In the genomic region with DNA sequence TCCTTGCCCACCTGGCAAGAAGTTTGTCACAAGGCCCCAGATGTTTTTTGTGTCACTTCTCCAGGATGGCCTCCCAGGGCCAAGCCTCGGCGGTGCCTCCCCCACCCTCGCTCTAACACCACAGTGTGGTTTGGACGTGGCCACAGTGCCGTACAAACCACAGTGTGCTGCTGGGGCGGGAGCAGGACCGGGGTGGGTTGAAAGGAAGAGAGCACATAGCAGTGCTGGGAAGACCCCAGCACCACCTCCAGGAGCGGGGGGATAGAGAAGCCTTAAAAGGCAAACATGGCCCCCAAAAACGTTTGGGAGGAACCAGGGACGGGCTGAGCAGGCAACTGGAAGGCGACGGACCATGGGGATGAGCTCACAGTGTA, we compare ENCODE assay signal across 10 cellular contexts. TPM values are rescaled to one million over a fixed set of nuclear protein-coding genes. Genes with fewer than 3 reads are reported as not detected.
DNase-seq lines count a peak whose midpoint lies in the region; ATAC-seq and TF ChIP-seq lines count a peak whose summit lies in the region.
"Had no signal": no experiment of that assay in that cellular context is flagged by ENCODE, and none has a peak within 500 bp of the region (broad histone marks: within the 10 kb centered on the region; RNA-seq: fewer than 3 reads in every experiment).

No MANE protein-coding gene starts in this region.

- 63 to 84% (median 75%) methylated on average over 11 to 12 of the region's 12 CpGs for WGBS in heart left ventricle, 4 donors
- WGBS in body of pancreas, 2 donors, result 82% methylated on average over 12 of the region's 12 CpGs

- H3K27ac ChIP-seq in heart left ventricle (peak overlapping the region; percentile 85 to 99 (median 97)), body of pancreas (peak overlapping the region in 3 of 4 donors; percentile 6 to 79 (median 31))
- H3K27ac ChIP-seq: SJSA1 had no signal

- intact Hi-C loops in heart left ventricle (cut with DNase I) (loop anchor here in 2 of 10 donors (10.0 kb wide), 1 partner anchor 263 kb away; the partner anchor contains the start of gene XAF1 (in 2 of the 2)), Right ventricle myocardium superior (cut with DNase I) (loop anchor here (10.0 kb wide), 1 partner anchor 827 kb away; no protein-coding TSS in a partner anchor), body of pancreas (cut with DNase I) (no loop called here)

- H3K4me1 Mint-ChIP-seq in nephron (peaks cover 55% of the 10 kb centered on the region), type B pancreatic cell (ENCODE audit: unreplicated experiment) (peaks cover 24% of the 10 kb centered on the region)

- no peak for TF ChIP-seq POLR2A in heart left ventricle (IDR thresholded peaks at IDR 0.05)
- no peak for TF ChIP-seq POLR2A in body of pancreas (IDR thresholded peaks at IDR 0.05)

- H3K27me3 ChIP-seq in heart left ventricle, result peaks cover 0 to 13% (median 0%) of the 10 kb centered on the region in 9 donors
- H3K27me3 ChIP-seq in body of pancreas, result no peaks in the 10 kb centered on the region
- H3K27me3 ChIP-seq: SJSA1 had no signal

- DNase-seq in heart left ventricle (peak in 1 of 5 donors; percentile 25), Right ventricle myocardium superior (no peak), body of pancreas (no peak), type B pancreatic cell (ENCODE audit: extremely low spot score, unreplicated experiment) (no peak)
- DNase-seq: NCI-H2029 treated with DMSO at 0.1 percent for 48 hours had no signal

- TF ChIP-seq CTCF in heart left ventricle (IDR thresholded peaks at IDR 0.05), result no peak
- TF ChIP-seq CTCF in body of pancreas (IDR thresholded peaks at IDR 0.05), result no peak
- no peak for TF ChIP-seq CTCF in nephron (IDR thresholded peaks at IDR 0.05; ENCODE audit: unreplicated experiment in 3 of 3)
- TF ChIP-seq CTCF in type B pancreatic cell (conservative IDR thresholded peaks at IDR 0.05), result no peak

- H3K4me1 ChIP-seq in heart left ventricle, result peaks cover 18 to 88% (median 61%) of the 10 kb centered on the region in 12 donors
- peaks cover 39% of the 10 kb centered on the region for H3K4me1 ChIP-seq in body of pancreas

- H3K9me3 Mint-ChIP-seq in nephron (no peaks in the 10 kb centered on the region), type B pancreatic cell (no peaks in the 10 kb centered on the region)

- H3K27me3 Mint-ChIP-seq in nephron (ENCODE audit: low read depth) (peaks cover 30% of the 10 kb centered on the region), type B pancreatic cell (peaks cover 23% of the 10 kb centered on the region)

- H3K9me3 ChIP-seq in heart left ventricle (no peaks in the 10 kb centered on the region), body of pancreas (no peaks in the 10 kb centered on the region)
- H3K9me3 ChIP-seq: SJSA1 had no signal

- peak overlapping the region in 2 of 3 experiments; percentile 25 to 69 for H3K27ac Mint-ChIP-seq in nephron
- peak overlapping the region; percentile 56 for H3K27ac Mint-ChIP-seq in type B pancreatic cell

- peak overlapping the region in 9 of 12 donors; percentile 57 to 97 (median 68) for H3K4me3 ChIP-seq in heart left ventricle
- H3K4me3 ChIP-seq in body of pancreas, result no peak overlapping the region
- H3K4me3 ChIP-seq: SJSA1 had no signal

- H3K36me3 Mint-ChIP-seq in nephron (ENCODE audit: low read depth), result no peaks in the 10 kb centered on the region
- H3K36me3 Mint-ChIP-seq in type B pancreatic cell, result no peaks in the 10 kb centered on the region

- H3K36me3 ChIP-seq in heart left ventricle, result peaks cover 0 to 17% (median 6%) of the 10 kb centered on the region in 9 donors
- no peaks in the 10 kb centered on the region for H3K36me3 ChIP-seq in body of pancreas (replicated peaks in 1 of 2; ENCODE audit: insufficient read depth in 1 of 2, low read depth in 2 of 2)

- ATAC-seq in heart left ventricle (no peak), Right ventricle myocardium superior (ENCODE audit: poor library complexity) (no peak), body of pancreas (no peak), HG03378 (IDR thresholded peaks at IDR 0.05; ENCODE audit: unreplicated experiment) (no peak), GM19397 (IDR thresholded peaks at IDR 0.05; ENCODE audit: unreplicated experiment) (no peak), HG02678 (IDR thresholded peaks at IDR 0.05; ENCODE audit: unreplicated experiment) (no peak)

- H3K4me3 Mint-ChIP-seq in nephron, result peak overlapping the region; percentile 64 to 75 (median 66)
- H3K4me3 Mint-ChIP-seq in type B pancreatic cell, result no peak overlapping the region

RNA-seq across cellular contexts. Expression of gene BCL6B, which starts 5.0 kb away (rescaled TPM):
- total RNA-seq in heart left ventricle, result 10 to 100 TPM in 6 of 9 donors, 1 to 10 TPM in 3; 9.0 to 32.8 (median 14.9) TPM
- polyA plus RNA-seq in heart left ventricle, result 10 to 100 TPM in 1 of 2 donors, 1 to 10 TPM in 1; 5.9 to 10.3 TPM
- total RNA-seq in Right ventricle myocardium superior, result 12.6 TPM
- total RNA-seq in body of pancreas, result 1 to 10 TPM; 1.6 to 8.9 TPM
- total RNA-seq in type B pancreatic cell (ENCODE audit: low replicate concordance), result not detected in 2 replicates
- total RNA-seq: SJSA1 had no signal

RNA-seq across cellular contexts. Expression of gene RNASEK, which starts 5.4 kb away (rescaled TPM):
- total RNA-seq in heart left ventricle, result 100 to 1,000 TPM; 149 to 255 (median 171) TPM
- polyA plus RNA-seq in heart left ventricle, result 100 to 1,000 TPM; 290 to 387 TPM
- total RNA-seq in Right ventricle myocardium superior, result 159 TPM
- 10 to 100 TPM in 1 of 2 donors, 1 to 10 TPM in 1; 9.9 to 87.4 TPM for total RNA-seq in body of pancreas
- total RNA-seq in type B pancreatic cell (ENCODE audit: low replicate concordance), result 176 and 208 TPM in 2 replicates

RNA-seq across cellular contexts. Expression of gene SLC16A13, which starts 18.0 kb away (rescaled TPM):
- total RNA-seq in heart left ventricle, result 1 to 10 TPM in 8 of 9 donors, under 1 TPM in 1; 0.83 to 2.1 (median 1.1) TPM
- under 1 TPM; 0.87 to 0.95 TPM for polyA plus RNA-seq in heart left ventricle
- 1.6 TPM for total RNA-seq in Right ventricle myocardium superior
- total RNA-seq in body of pancreas, result 1 to 10 TPM in 1 of 2 donors, not detected in 1; 1.6 TPM
- total RNA-seq in type B pancreatic cell (ENCODE audit: low replicate concordance), result 13.5 and 15.5 TPM in 2 replicates
- total RNA-seq: SJSA1 had no signal

RNA-seq across cellular contexts. Expression of gene ALOX12, which starts 22.0 kb away (rescaled TPM):
- under 1 TPM in 1 of 9 donors, not detected in 8; 0.44 TPM for total RNA-seq in heart left ventricle
- polyA plus RNA-seq in heart left ventricle, result not detected
- total RNA-seq in Right ventricle myocardium superior, result not detected
- total RNA-seq in body of pancreas, result not detected
- 0.34 and 2.1 TPM in 2 replicates for total RNA-seq in type B pancreatic cell (ENCODE audit: low replicate concordance)
- total RNA-seq: SJSA1 had no signal

RNA-seq across cellular contexts. Expression of gene SLC16A11, which starts 26.1 kb away (rescaled TPM):
- total RNA-seq in heart left ventricle (under 1 TPM in 8 of 9 donors, not detected in 1; 0.19 to 1.00 (median 0.79) TPM), Right ventricle myocardium superior (0.56 TPM), body of pancreas (10 to 100 TPM in 1 of 2 donors, 1 to 10 TPM in 1; 4.2 to 10.9 TPM), type B pancreatic cell (ENCODE audit: low replicate concordance) (3.9 and 10.5 TPM in 2 replicates)
- 1 to 10 TPM in 1 of 2 donors, under 1 TPM in 1; 0.68 to 1.4 TPM for polyA plus RNA-seq in heart left ventricle
- total RNA-seq: SJSA1 had no signal

Comparison
In these comparisons a context has a peak if more than half of its experiments do, and no peak if none do; other contexts are left out.
1. H3K4me3 ChIP-seq: peak in heart left ventricle (9 of 12); none in body of pancreas (0 of 2).